Comparison of ENCODE assay signal across 9 cellular contexts in genomic region chr14:92613008-92613658, GRCh38.
DNase-seq lines count a peak whose midpoint lies in the region; ATAC-seq and TF ChIP-seq lines count a peak whose summit lies in the region.
"Had no signal": no experiment of that assay in that cellular context is flagged by ENCODE, and none has a peak within 500 bp of the region (broad histone marks: within the 10 kb centered on the region; RNA-seq: fewer than 3 reads in every experiment).

No MANE protein-coding gene starts in this region.

- H3K4me3 ChIP-seq in GM06990 (replicated peaks; ENCODE audit: low read depth, low read length) (no peak overlapping the region), fibroblast of villous mesenchyme (ENCODE audit: low read depth, low read length) (no peak overlapping the region)
- H3K4me3 ChIP-seq: SJSA1 had no signal

- no peaks in the 10 kb centered on the region; the same call in 1 of the 2 replicates for H3K36me3 ChIP-seq in GM06990 (ENCODE audit: control insufficient read depth, insufficient read depth, low read length)
- H3K36me3 ChIP-seq: SJSA1 had no signal

- TF ChIP-seq CTCF in GM06990 (IDR thresholded peaks at IDR 0.05; ENCODE audit: insufficient read depth, low read length, poor library complexity, severe bottlenecking), result peak; percentile 95
- TF ChIP-seq CTCF in fibroblast of villous mesenchyme (IDR thresholded peaks at IDR 0.05; ENCODE audit: insufficient read depth, low read depth, low read length), result peak; percentile 85

- no peak for ATAC-seq in HG02852 (IDR thresholded peaks at IDR 0.05; ENCODE audit: unreplicated experiment)
- ATAC-seq in GM18520 (IDR thresholded peaks at IDR 0.05; ENCODE audit: unreplicated experiment), result no peak

- no peaks in the 10 kb centered on the region for H3K27me3 ChIP-seq in GM06990 (replicated peaks; ENCODE audit: control insufficient read depth, insufficient read depth, low read length)
- H3K27me3 ChIP-seq: SJSA1 had no signal

- DNase-seq in GM06990 (ENCODE audit: extremely low read depth, insufficient read length) (peak; percentile 34), NCI-H2171 treated with DMSO at 0.1 percent for 48 hours (lab: John Stamatoyannopoulos, UW) (peak; percentile 33), activated T-cell treated with anti-CD3 and anti-CD28 coated beads for 4 hours (peak; percentile 65), fibroblast of villous mesenchyme (ENCODE audit: low read depth) (peak; percentile 20), OCI-M2 (lab: John Stamatoyannopoulos, UW; ENCODE audit: unreplicated experiment) (no peak)
- DNase-seq in stimulated activated CD4-positive, alpha-beta T cell treated with anti-CD3 and anti-CD28 coated beads, Interleukin-12 subunit alpha, Interleukin-12 subunit beta, amount 100 ng/mL, for 48 hours (ENCODE audit: low read depth in 2 of 3, low spot score in 1 of 3), result peak; percentile 39 to 64 (median 56)
